10 cellular contexts compared by ENCODE assay signal in the genomic region with DNA sequence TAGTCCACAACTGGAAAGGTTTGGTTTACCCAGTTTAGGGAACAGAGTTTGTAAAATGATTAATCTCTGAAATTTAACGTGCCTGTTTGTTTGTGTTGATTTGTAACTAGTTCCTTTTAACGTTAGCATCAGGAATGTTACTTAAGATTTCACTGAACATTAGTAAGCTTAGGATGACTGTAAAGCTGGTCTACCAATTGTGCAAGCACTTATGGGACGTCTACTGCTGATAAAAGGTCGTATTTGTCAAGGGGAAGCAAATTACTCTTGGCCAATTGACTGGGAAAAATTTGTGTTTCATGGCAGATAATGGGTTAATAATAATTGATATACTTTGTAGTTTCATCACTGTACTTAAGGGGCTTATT. TPM values are rescaled to one million over a fixed set of nuclear protein-coding genes. Genes with fewer than 3 reads are reported as not detected.
DNase-seq lines count a peak whose midpoint lies in the region; ATAC-seq and TF ChIP-seq lines count a peak whose summit lies in the region.
"Had no signal": no experiment of that assay in that cellular context is flagged by ENCODE, and none has a peak within 500 bp of the region (broad histone marks: within the 10 kb centered on the region; RNA-seq: fewer than 3 reads in every experiment).

No MANE protein-coding gene starts in this region.

- peak overlapping the region in 3 of 4 donors; percentile 41 to 48 (median 45) for H3K27ac ChIP-seq in esophagus squamous epithelium
- peak overlapping the region; percentile 76 to 84 (median 83) for H3K27ac ChIP-seq in gastrocnemius medialis

- no peaks in the 10 kb centered on the region for H3K9me3 Mint-ChIP-seq in activated T-helper 2 cell treated with anti-CD3 and anti-CD28 coated beads, Interferon-gamma antibody, Interleukin-2, Interleukin-4, amounts not matched to agents 10 μg/mL and 5 μg/mL and 100 μg/mL, durations not matched to agents 14 hours and 24 hours and 36 hours

- H3K9me3 ChIP-seq in esophagus squamous epithelium = no peaks in the 10 kb centered on the region
- no peaks in the 10 kb centered on the region for H3K9me3 ChIP-seq in gastrocnemius medialis

- H3K4me3 Mint-ChIP-seq in activated T-helper 2 cell treated with anti-CD3 and anti-CD28 coated beads, Interferon-gamma antibody, Interleukin-2, Interleukin-4, amounts not matched to agents 10 μg/mL and 5 μg/mL and 100 μg/mL, durations not matched to agents 14 hours and 24 hours and 36 hours (ENCODE audit: low read depth) = no peak overlapping the region

- DNase-seq in GF-D8 (lab: John Stamatoyannopoulos, UW) (peak; percentile 18), OCI-M1 (lab: John Stamatoyannopoulos, UW) (peak; percentile 77), esophagus squamous epithelium (lab: John Stamatoyannopoulos, UW) (no peak), gastrocnemius medialis (no peak), NCI-H2196 (lab: John Stamatoyannopoulos, UW; ENCODE audit: unreplicated experiment) (no peak)
- DNase-seq in activated T-helper 2 cell treated with anti-CD3 and anti-CD28 coated beads, Interferon-gamma antibody, Interleukin-2, Interleukin-4, amounts not matched to agents 10 μg/mL and 5 μg/mL and 100 μg/mL, durations not matched to agents 14 hours and 24 hours and 36 hours (ENCODE audit: low spot score) = no peak
- no peak for DNase-seq in central memory CD4-positive, alpha-beta T cell
- DNase-seq: activated CD4-positive, alpha-beta T cell treated with anti-CD3 and anti-CD28 coated beads for 1 hour had no signal

- in situ Hi-C loops in gastrocnemius medialis (cut with MboI; ENCODE audit: low sequenced_read_pairs in 4 of 4) = no loop called here

- no peak overlapping the region for H3K27ac Mint-ChIP-seq in activated T-helper 2 cell treated with anti-CD3 and anti-CD28 coated beads, Interferon-gamma antibody, Interleukin-2, Interleukin-4, amounts not matched to agents 10 μg/mL and 5 μg/mL and 100 μg/mL, durations not matched to agents 14 hours and 24 hours and 36 hours

- TF ChIP-seq CTCF in esophagus squamous epithelium (IDR thresholded peaks at IDR 0.05) (no peak), gastrocnemius medialis (IDR thresholded peaks at IDR 0.05 in 4 of 5, conservative IDR thresholded peaks at IDR 0.05 in 1 of 5) (no peak)

- H3K27me3 ChIP-seq in esophagus squamous epithelium (no peaks in the 10 kb centered on the region), gastrocnemius medialis (no peaks in the 10 kb centered on the region)

- peaks cover 0 to 17% (median 0%) of the 10 kb centered on the region in 3 donors for H3K36me3 ChIP-seq in esophagus squamous epithelium
- H3K36me3 ChIP-seq in gastrocnemius medialis = no peaks in the 10 kb centered on the region

- TF ChIP-seq POLR2A in esophagus squamous epithelium (IDR thresholded peaks at IDR 0.05) (no peak), gastrocnemius medialis (IDR thresholded peaks at IDR 0.05) (no peak)

- peaks cover 33% of the 10 kb centered on the region for H3K36me3 Mint-ChIP-seq in activated T-helper 2 cell treated with anti-CD3 and anti-CD28 coated beads, Interferon-gamma antibody, Interleukin-2, Interleukin-4, amounts not matched to agents 10 μg/mL and 5 μg/mL and 100 μg/mL, durations not matched to agents 14 hours and 24 hours and 36 hours (ENCODE audit: low read depth)

- 34 to 40% methylated on average over 4 of the region's 4 CpGs for WGBS in esophagus squamous epithelium, 2 donors

- ATAC-seq in gastrocnemius medialis (no peak), GM19328 (IDR thresholded peaks at IDR 0.05; ENCODE audit: unreplicated experiment) (no peak)

- H3K4me3 ChIP-seq in esophagus squamous epithelium (no peak overlapping the region), gastrocnemius medialis (peak overlapping the region in 1 of 4 donors; percentile 26)

- intact Hi-C loops in esophagus squamous epithelium (cut with DNase I) (no loop called here), gastrocnemius medialis (cut with DNase I; ENCODE audit: low total_unique reads) (loop anchor here (1.0 kb wide), 1 partner anchor 12 kb away; the partner anchor contains the start of gene METTL9)
- intact Hi-C loops in activated T-helper 2 cell treated with anti-CD3 and anti-CD28 coated beads, Interferon-gamma antibody, Interleukin-2, Interleukin-4, amounts not matched to agents 10 μg/mL and 5 μg/mL and 100 μg/mL, durations not matched to agents 14 hours and 24 hours and 36 hours (cut with micrococcal nuclease) = no loop called here

- no peaks in the 10 kb centered on the region for H3K27me3 Mint-ChIP-seq in activated T-helper 2 cell treated with anti-CD3 and anti-CD28 coated beads, Interferon-gamma antibody, Interleukin-2, Interleukin-4, amounts not matched to agents 10 μg/mL and 5 μg/mL and 100 μg/mL, durations not matched to agents 14 hours and 24 hours and 36 hours (ENCODE audit: low read depth)

- H3K4me1 ChIP-seq in esophagus squamous epithelium (peaks cover 0 to 65% (median 34%) of the 10 kb centered on the region in 3 donors), gastrocnemius medialis (peaks cover 55% of the 10 kb centered on the region in 2 donors)

- peaks cover 58% of the 10 kb centered on the region for H3K4me1 Mint-ChIP-seq in activated T-helper 2 cell treated with anti-CD3 and anti-CD28 coated beads, Interferon-gamma antibody, Interleukin-2, Interleukin-4, amounts not matched to agents 10 μg/mL and 5 μg/mL and 100 μg/mL, durations not matched to agents 14 hours and 24 hours and 36 hours (ENCODE audit: low read depth)

RNA-seq across cellular contexts. Expression of gene METTL9, which starts 11.8 kb away (rescaled TPM):
- total RNA-seq in esophagus squamous epithelium (100 to 1,000 TPM in 3 of 4 donors, 10 to 100 TPM in 1; 82.3 to 169 (median 140) TPM), gastrocnemius medialis (100 to 1,000 TPM in 2 of 4 donors, 10 to 100 TPM in 2; 87.2 to 109 (median 96.8) TPM)
- 73.9 and 75.8 TPM in 2 replicates for total RNA-seq in activated T-helper 2 cell treated with anti-CD3 and anti-CD28 coated beads, Interferon-gamma antibody, Interleukin-2, Interleukin-4, amounts not matched to agents 10 μg/mL and 5 μg/mL and 100 μg/mL, durations not matched to agents 14 hours and 24 hours and 36 hours

RNA-seq across cellular contexts. Expression of gene IGSF6, which starts 41.2 kb away (rescaled TPM):
- total RNA-seq in esophagus squamous epithelium = 1 to 10 TPM in 2 of 4 donors, under 1 TPM in 2; 0.18 to 3.6 (median 1.3) TPM
- under 1 TPM; 0.10 to 0.60 (median 0.39) TPM for total RNA-seq in gastrocnemius medialis
- not detected in 2 replicates for total RNA-seq in activated T-helper 2 cell treated with anti-CD3 and anti-CD28 coated beads, Interferon-gamma antibody, Interleukin-2, Interleukin-4, amounts not matched to agents 10 μg/mL and 5 μg/mL and 100 μg/mL, durations not matched to agents 14 hours and 24 hours and 36 hours

RNA-seq across cellular contexts. Expression of gene OTOA, which starts 52.6 kb away (rescaled TPM):
- total RNA-seq in esophagus squamous epithelium (under 1 TPM in 2 of 4 donors, not detected in 2; 0.11 to 0.38 TPM), gastrocnemius medialis (1 to 10 TPM in 1 of 4 donors, not detected in 3; 1.6 TPM)
- 0.07 TPM in 1 of 2 replicates, not detected in the other for total RNA-seq in activated T-helper 2 cell treated with anti-CD3 and anti-CD28 coated beads, Interferon-gamma antibody, Interleukin-2, Interleukin-4, amounts not matched to agents 10 μg/mL and 5 μg/mL and 100 μg/mL, durations not matched to agents 14 hours and 24 hours and 36 hours
- total RNA-seq: dermis microvascular lymphatic vessel endothelial cell had no signal

Comparison
In these comparisons a context has a peak if more than half of its experiments do, and no peak if none do; other contexts are left out.
1. DNase-seq: peak in GF-D8 (single experiment) and OCI-M1 (single experiment); none in esophagus squamous epithelium (single experiment), gastrocnemius medialis (0 of 2), NCI-H2196 (single experiment), activated T-helper 2 cell treated with anti-CD3 and anti-CD28 coated beads, Interferon-gamma antibody, Interleukin-2, Interleukin-4, amounts not matched to agents 10 μg/mL and 5 μg/mL and 100 μg/mL, durations not matched to agents 14 hours and 24 hours and 36 hours (single experiment) and central memory CD4-positive, alpha-beta T cell (single experiment).